15 cellular contexts compared by ENCODE assay signal in genomic region chr13:97275775-97276501, GRCh38. TPM values are rescaled to one million over a fixed set of nuclear protein-coding genes. Genes with fewer than 3 reads are reported as not detected.
A peak's percentile ranks its signal among the peaks of the same experiment; 100 is the strongest.
DNase-seq lines count a peak whose midpoint lies in the region; ATAC-seq and TF ChIP-seq lines count a peak whose summit lies in the region.
"Had no signal": no experiment of that assay in that cellular context is flagged by ENCODE, and none has a peak within 500 bp of the region (broad histone marks: within the 10 kb centered on the region; RNA-seq: fewer than 3 reads in every experiment).

No MANE protein-coding gene starts in this region.

- no peaks in the 10 kb centered on the region for H3K27me3 Mint-ChIP-seq in MCF 10A (ENCODE audit: insufficient read depth, unreplicated experiment)
- no peaks in the 10 kb centered on the region for H3K27me3 Mint-ChIP-seq in memory B cell
- no peaks in the 10 kb centered on the region for H3K27me3 Mint-ChIP-seq in type B pancreatic cell
- H3K27me3 Mint-ChIP-seq: activated naive CD8-positive, alpha-beta T cell treated with anti-CD3 and anti-CD28 coated beads, Interleukin-2, amount 50 U/mL, for 24 hours; CD4-positive, alpha-beta T cell; stimulated activated memory B cell treated with anti-CD40 and anti-IgM and Interleukin-4, amounts not matched to agents 10 μg/mL and 1 μg/mL and 100 μg/mL, for 72 hours had no signal

- H2BK5ac ChIP-seq in IMR-90 (ENCODE audit: low read depth, low read length, poor library complexity, severe bottlenecking): peak overlapping the region; percentile 63

- no peak overlapping the region for H3K4me3 Mint-ChIP-seq in MCF 10A (ENCODE audit: unreplicated experiment)
- H3K4me3 Mint-ChIP-seq in memory B cell: peak overlapping the region; percentile 11
- peak overlapping the region; percentile 22 for H3K4me3 Mint-ChIP-seq in type B pancreatic cell
- H3K4me3 Mint-ChIP-seq: activated naive CD8-positive, alpha-beta T cell treated with anti-CD3 and anti-CD28 coated beads, Interleukin-2, amount 50 U/mL, for 24 hours; CD4-positive, alpha-beta T cell; stimulated activated memory B cell treated with anti-CD40 and anti-IgM and Interleukin-4, amounts not matched to agents 10 μg/mL and 1 μg/mL and 100 μg/mL, for 72 hours had no signal

- no peak overlapping the region for H2AK9ac ChIP-seq in IMR-90 (replicated peaks; ENCODE audit: low read depth, low read length, poor library complexity)

- H2BK20ac ChIP-seq in IMR-90 (ENCODE audit: low read depth, low read length): peak overlapping the region; percentile 24; the same call in 1 of the 2 replicates

- peak overlapping the region; percentile 80; the same call in 1 of the 2 replicates for H3K18ac ChIP-seq in IMR-90 (ENCODE audit: low read depth, low read length)

- H4K8ac ChIP-seq in IMR-90 (ENCODE audit: low read depth in 2 of 2, low read length in 2 of 2): 0 out of 4 replicates have a peak overlapping the region, but pooled peaks of 1 of the 2 experiments have one; percentile 1

- no peak for TF ChIP-seq POLR2A in IMR-90 (IDR thresholded peaks at IDR 0.05; ENCODE audit: low read depth, low read length)

- dilution Hi-C loops in IMR-90 (cut with HindIII; ENCODE audit: low sequenced_read_pairs, unreplicated experiment): no loop called here

- peak overlapping the region; percentile 41; the same call in 1 of the 2 replicates for H3K27ac ChIP-seq in IMR-90 (ENCODE audit: insufficient read depth, low read length)

- no peak for TF ChIP-seq CTCF in IMR-90 (conservative IDR thresholded peaks at IDR 0.05; ENCODE audit: low read depth, low read length)
- TF ChIP-seq CTCF in MCF 10A (IDR thresholded peaks at IDR 0.05; ENCODE audit: unreplicated experiment): no peak
- no peak for TF ChIP-seq CTCF in type B pancreatic cell (conservative IDR thresholded peaks at IDR 0.05)

- peaks cover 12% of the 10 kb centered on the region for H3K36me3 ChIP-seq in IMR-90 (ENCODE audit: control insufficient read depth, insufficient read depth, low read length)
- H3K36me3 ChIP-seq: colonic mucosa, HAP-1 had no signal

- in situ Hi-C loops in IMR-90 (cut with MboI; ENCODE audit: low sequenced_read_pairs): no loop called here

- no peak overlapping the region for H2AFZ ChIP-seq in IMR-90 (replicated peaks; ENCODE audit: low read length, poor library complexity)

- peak overlapping the region; percentile 1; the same call in 1 of the 2 replicates for H3K4ac ChIP-seq in IMR-90 (ENCODE audit: low read depth, low read length)

- no peak overlapping the region; the same call in 1 of the 2 replicates for H3K9ac ChIP-seq in IMR-90 (ENCODE audit: low read depth, low read length)

- H2AK5ac ChIP-seq in IMR-90 (ENCODE audit: low read depth, low read length): peak overlapping the region; percentile 63

- H3K56ac ChIP-seq in IMR-90 (ENCODE audit: extremely low read depth, insufficient read depth, low read length): no peak overlapping the region; the same call in none of the 2 replicates

- H3K36me3 Mint-ChIP-seq in MCF 10A (ENCODE audit: insufficient read depth, unreplicated experiment) (peaks cover 44% of the 10 kb centered on the region), memory B cell (peaks cover 31% of the 10 kb centered on the region), type B pancreatic cell (peaks cover 36% of the 10 kb centered on the region)

- H3K27me3 ChIP-seq in IMR-90 (ENCODE audit: control insufficient read depth, insufficient read depth, low read length): no peaks in the 10 kb centered on the region
- H3K27me3 ChIP-seq: colonic mucosa had no signal

- H3K9me3 ChIP-seq in IMR-90 (ENCODE audit: control insufficient read depth, insufficient read depth, low read length): no peaks in the 10 kb centered on the region
- H3K9me3 ChIP-seq: colonic mucosa, HAP-1 had no signal

- intact Hi-C loops in IMR-90 (cut with micrococcal nuclease) (loop anchor here (5.0 kb wide), 1 partner anchor 51 kb away; no protein-coding TSS in a partner anchor), MCF 10A (cut with micrococcal nuclease) (loop anchor here (1.0 kb wide), 1 partner anchor 51 kb away; no protein-coding TSS in a partner anchor)

- H3K4me3 ChIP-seq in IMR-90 (ENCODE audit: insufficient read depth, low read depth, low read length): no peak overlapping the region
- H3K4me3 ChIP-seq: colonic mucosa, HAP-1 had no signal

- peak overlapping the region; percentile 70; the same call in 1 of the 2 replicates for H3K4me2 ChIP-seq in IMR-90 (ENCODE audit: low read depth, low read length)

- peak overlapping the region; percentile 11; the same call in 1 of the 2 replicates for H2BK120ac ChIP-seq in IMR-90 (ENCODE audit: low read depth, low read length)

- WGBS in IMR-90 (ENCODE audit: extremely low coverage in 2 of 2, insufficient read length in 1 of 2), 2 experiments: no CpG with 5 or more reads among the region's 8 CpGs

- CTCF ChIA-PET in IMR-90 (lab: Yijun Ruan, JAX): interaction anchor here (0.6 to 1.0 kb wide), 2 partner anchors 20 to 166 kb away, joined by 3 to 4 read pairs; no protein-coding TSS in a partner anchor
- CTCF ChIA-PET in MCF 10A (lab: Yijun Ruan, JAX): interaction anchor here (0.7 to 1.5 kb wide), 8 partner anchors 21 to 166 kb away, joined by 3 to 7 read pairs (median 4); partner anchors contain the start of gene MBNL2

- H4K5ac ChIP-seq in IMR-90 (ENCODE audit: low read depth, low read length): peak overlapping the region; percentile 60; the same call in 1 of the 2 replicates

- H3K9me1 ChIP-seq in IMR-90 (ENCODE audit: insufficient read depth, low read length): peaks cover 20% of the 10 kb centered on the region

- H3K27ac Mint-ChIP-seq in MCF 10A (ENCODE audit: low read depth, unreplicated experiment): no peak overlapping the region
- peak overlapping the region; percentile 29 for H3K27ac Mint-ChIP-seq in memory B cell
- H3K27ac Mint-ChIP-seq in type B pancreatic cell: peak overlapping the region; percentile 77
- H3K27ac Mint-ChIP-seq: activated naive CD8-positive, alpha-beta T cell treated with anti-CD3 and anti-CD28 coated beads, Interleukin-2, amount 50 U/mL, for 24 hours; CD4-positive, alpha-beta T cell had no signal

- H3K79me1 ChIP-seq in IMR-90 (ENCODE audit: low read depth in 1 of 2, low read length in 2 of 2): peaks cover 13 to 58% of the 10 kb centered on the region in 2 experiments

- peaks cover 66% of the 10 kb centered on the region for H3K4me1 Mint-ChIP-seq in MCF 10A (ENCODE audit: insufficient read depth, unreplicated experiment)
- H3K4me1 Mint-ChIP-seq in memory B cell: peaks cover 38% of the 10 kb centered on the region
- H3K4me1 Mint-ChIP-seq in type B pancreatic cell (ENCODE audit: unreplicated experiment): peaks cover 41% of the 10 kb centered on the region

- DNase-seq in IMR-90 (no peak), MCF 10A (ENCODE audit: unreplicated experiment) (no peak), memory B cell (ENCODE audit: low spot score in 2 of 2) (no peak), type B pancreatic cell (ENCODE audit: extremely low spot score, unreplicated experiment) (no peak), A172 (ENCODE audit: low spot score) (no peak), SHP77 (lab: John Stamatoyannopoulos, UW) (no peak), NCI-H82 (lab: John Stamatoyannopoulos, UW) (no peak)
- DNase-seq: activated CD4-positive, CD25-positive, alpha-beta regulatory T cell treated with anti-CD3 and anti-CD28 coated beads, Interleukin-2, amount 50 U/mL, for 72 hours; activated naive CD8-positive, alpha-beta T cell treated with anti-CD3 and anti-CD28 coated beads, Interleukin-2, amount 50 U/mL, for 24 hours; CD4-positive, alpha-beta T cell; colonic mucosa; NCI-H2171 treated with DMSO at 0.1 percent for 48 hours; stimulated activated CD4-positive, alpha-beta T cell treated with anti-CD3 and anti-CD28 coated beads, Interleukin-4, amount 100 ng/mL, for 4 hours had no signal

- H4K20me1 ChIP-seq in IMR-90 (ENCODE audit: insufficient read depth, low read length): peaks cover 40% of the 10 kb centered on the region; the same call in 1 of the 2 replicates

- peak overlapping the region; percentile 17; the same call in 1 of the 3 replicates for H2BK15ac ChIP-seq in IMR-90 (ENCODE audit: low read depth, low read length)

- ATAC-seq in IMR-90 (ENCODE audit: low read depth) (no peak), memory B cell (ENCODE audit: low read depth) (peak; percentile 74)
- ATAC-seq: stimulated activated memory B cell treated with anti-CD40 and anti-IgM and Interleukin-4, amounts not matched to agents 10 μg/mL and 1 μg/mL and 100 μg/mL, for 72 hours had no signal

- peak overlapping the region; percentile 20; the same call in 1 of the 2 replicates for H4K91ac ChIP-seq in IMR-90 (ENCODE audit: insufficient read depth, low read depth, low read length)

- H3K4me1 ChIP-seq in IMR-90 (ENCODE audit: control insufficient read depth, insufficient read depth, low read length): peaks cover 35% of the 10 kb centered on the region

- BruUV-seq in IMR-90 (replicated peaks; lab: Mats Ljungman, UMichigan) (TSS peak; percentile 88), MCF 10A (replicated peaks; lab: Mats Ljungman, UMichigan) (TSS peak; percentile 48)

- TF ChIP-seq RAD21 in IMR-90 (IDR thresholded peaks at IDR 0.05; ENCODE audit: low read length): no peak

- peak overlapping the region; percentile 1; the same call in 1 of the 2 replicates for H3K14ac ChIP-seq in IMR-90 (replicated peaks; ENCODE audit: low read depth, low read length)

- no peaks in the 10 kb centered on the region for H3K9me3 Mint-ChIP-seq in MCF 10A (ENCODE audit: unreplicated experiment)
- H3K9me3 Mint-ChIP-seq in memory B cell: peaks cover 3% of the 10 kb centered on the region
- H3K9me3 Mint-ChIP-seq in type B pancreatic cell: peaks cover 10% of the 10 kb centered on the region
- H3K9me3 Mint-ChIP-seq: activated naive CD8-positive, alpha-beta T cell treated with anti-CD3 and anti-CD28 coated beads, Interleukin-2, amount 50 U/mL, for 24 hours; CD4-positive, alpha-beta T cell had no signal

- H3K23ac ChIP-seq in IMR-90 (ENCODE audit: low read depth, low read length): peak overlapping the region; percentile 4; the same call in 1 of the 2 replicates

- POLR2A ChIA-PET in IMR-90 (lab: Charles Lee; ENCODE audit: unreplicated experiment): interaction anchor here (0.6 kb wide), 1 partner anchor 39 kb away, joined by 5 read pairs; no protein-coding TSS in a partner anchor
- POLR2A ChIA-PET in MCF 10A (lab: Yijun Ruan, JAX): interaction anchor here (0.6 to 8.9 kb wide), 14 partner anchors 12 to 1340 kb away, joined by 3 to 268 read pairs (median 4); partner anchors contain the start of gene MBNL2

TF ChIP-seq in IMR-90, 13 proteins besides CTCF, POLR2A, EP300 and RAD21 (continues in another document):
- TF ChIP-seq RCOR1 (IDR thresholded peaks at IDR 0.05; ENCODE audit: insufficient replicate concordance, low read length) (no peak), CEBPB (IDR thresholded peaks at IDR 0.05; ENCODE audit: low read depth, low read length) (no peak)

RNA-seq across cellular contexts. Expression of gene MBNL2, which starts 53.8 kb away (rescaled TPM):
- total RNA-seq in IMR-90 (2012; rRNA removed) (103 and 126 TPM in 2 replicates), MCF 10A (2022) (74.3 and 85.8 TPM in 2 replicates), type B pancreatic cell (ENCODE audit: low replicate concordance) (43.7 and 81.7 TPM in 2 replicates)
- 24.8 and 26.9 TPM in 2 replicates for polyA plus RNA-seq in IMR-90 (2012; rRNA removed)
- 8.1 and 11.6 TPM in 2 replicates for polyA plus RNA-seq in IMR-90 (2012; cell fraction: cytosol; rRNA removed)
- polyA plus RNA-seq in IMR-90 (2012; cell fraction: nucleus; rRNA removed; ENCODE audit: low replicate concordance): 9.4 and 35.9 TPM in 2 replicates
- 176 and 204 TPM in 2 replicates for total RNA-seq in A172 (2014; rRNA removed; shearing (Covaris generic))
